In genomic region chr18:48705043-48705442, GRCh38 we compare ENCODE assay signal across 17 cellular contexts.
DNase-seq lines count a peak whose midpoint lies in the region; ATAC-seq, FAIRE-seq and TF ChIP-seq lines count a peak whose summit lies in the region.
"Had no signal": no experiment of that assay in that cellular context is flagged by ENCODE, and none has a peak within 500 bp of the region (broad histone marks: within the 10 kb centered on the region; RNA-seq: fewer than 3 reads in every experiment).

No MANE protein-coding gene starts in this region.

- H3K27me3 Mint-ChIP-seq in activated T-cell treated with anti-CD3 and anti-CD28 coated beads, Interleukin-2, amount 50 U/mL, for 4 hours (ENCODE audit: low read depth): no peaks in the 10 kb centered on the region
- H3K27me3 Mint-ChIP-seq in activated CD4-positive, alpha-beta memory T cell treated with anti-CD3 and anti-CD28 coated beads, Interleukin-2, amount 10 ng/mL, durations not matched to agents 7 days and 5 days: no peaks in the 10 kb centered on the region
- H3K27me3 Mint-ChIP-seq: CD4-positive, CD25-positive, alpha-beta regulatory T cell had no signal

- CTCF ChIA-PET in activated CD4-positive, alpha-beta memory T cell treated with anti-CD3 and anti-CD28 coated beads, Interleukin-2, amount 10 ng/mL, durations not matched to agents 7 days and 5 days (lab: Charles Lee): no interaction called here

- H3K27ac Mint-ChIP-seq in activated CD4-positive, alpha-beta memory T cell treated with anti-CD3 and anti-CD28 coated beads, Interleukin-2, amount 10 ng/mL, durations not matched to agents 7 days and 5 days: no peak overlapping the region
- H3K27ac Mint-ChIP-seq: CD4-positive, CD25-positive, alpha-beta regulatory T cell; CD8-positive, alpha-beta memory T cell had no signal

- TF ChIP-seq CTCF in bronchial epithelial cell (IDR thresholded peaks at IDR 0.05; ENCODE audit: insufficient read depth, low read length, severe bottlenecking) (no peak), fibroblast of the aortic adventitia (IDR thresholded peaks at IDR 0.05; ENCODE audit: insufficient read depth, low read length) (no peak)

- ATAC-seq in activated T-cell treated with anti-CD3 and anti-CD28 coated beads, Interleukin-2, amount 50 U/mL, for 4 hours: no peak
- ATAC-seq: GM12878 had no signal

- no peaks in the 10 kb centered on the region for H3K36me3 Mint-ChIP-seq in activated T-cell treated with anti-CD3 and anti-CD28 coated beads, Interleukin-2, amount 50 U/mL, for 4 hours (ENCODE audit: insufficient read depth)
- H3K36me3 Mint-ChIP-seq in activated CD4-positive, alpha-beta memory T cell treated with anti-CD3 and anti-CD28 coated beads, Interleukin-2, amount 10 ng/mL, durations not matched to agents 7 days and 5 days (ENCODE audit: low read depth): no peaks in the 10 kb centered on the region
- H3K36me3 Mint-ChIP-seq: CD4-positive, CD25-positive, alpha-beta regulatory T cell; CD8-positive, alpha-beta memory T cell had no signal

- no peak for DNase-seq in bronchial epithelial cell (ENCODE audit: low read depth)
- DNase-seq in fibroblast of the aortic adventitia (ENCODE audit: low read depth): peak; percentile 7
- DNase-seq in posterior vena cava (ENCODE audit: low spot score): peak; percentile 86
- no peak for DNase-seq in activated T-cell treated with anti-CD3 and anti-CD28 coated beads, Interleukin-2, amount 50 U/mL, for 4 hours
- no peak for DNase-seq in activated CD4-positive, alpha-beta memory T cell treated with anti-CD3 and anti-CD28 coated beads, Interleukin-2, amount 10 ng/mL, durations not matched to agents 7 days and 5 days
- DNase-seq in NCI-H2171 treated with DMSO at 0.1 percent for 48 hours (lab: John Stamatoyannopoulos, UW): no peak
- DNase-seq: BE2C; CD4-positive, CD25-positive, alpha-beta regulatory T cell; CD8-positive, alpha-beta memory T cell; COR-L47; DMS 273 treated with DMSO at 0.1 percent for 48 hours; DMS53; DND-41; EL had no signal

- peak; percentile 76 for FAIRE-seq in bronchial epithelial cell (lab: Jason Lieb, UNC)
- FAIRE-seq: GM12878, GM19239 had no signal

- intact Hi-C loops in posterior vena cava (cut with DNase I): no loop called here

- H3K4me3 ChIP-seq in bronchial epithelial cell (ENCODE audit: low read depth, low read length) (no peak overlapping the region), fibroblast of the aortic adventitia (ENCODE audit: low read depth, low read length) (no peak overlapping the region)
- H3K4me3 ChIP-seq: GM12878, HAP-1 had no signal

- no peaks in the 10 kb centered on the region for H3K27me3 ChIP-seq in bronchial epithelial cell (ENCODE audit: control insufficient read depth, insufficient read depth, low read length)
- H3K27me3 ChIP-seq: BE2C had no signal

- no peaks in the 10 kb centered on the region for H3K4me1 Mint-ChIP-seq in activated T-cell treated with anti-CD3 and anti-CD28 coated beads, Interleukin-2, amount 50 U/mL, for 4 hours (ENCODE audit: low read depth)
- peaks cover 46% of the 10 kb centered on the region for H3K4me1 Mint-ChIP-seq in activated CD4-positive, alpha-beta memory T cell treated with anti-CD3 and anti-CD28 coated beads, Interleukin-2, amount 10 ng/mL, durations not matched to agents 7 days and 5 days
- H3K4me1 Mint-ChIP-seq: CD8-positive, alpha-beta memory T cell had no signal

- peaks cover 2% of the 10 kb centered on the region for H3K36me3 ChIP-seq in bronchial epithelial cell (ENCODE audit: control insufficient read depth, insufficient read depth, low read length)
- H3K36me3 ChIP-seq: BE2C, HAP-1 had no signal

- POLR2A ChIA-PET in activated CD4-positive, alpha-beta memory T cell treated with anti-CD3 and anti-CD28 coated beads, Interleukin-2, amount 10 ng/mL, durations not matched to agents 7 days and 5 days (lab: Charles Lee): no interaction called here

- H3K9me3 Mint-ChIP-seq in activated T-cell treated with anti-CD3 and anti-CD28 coated beads, Interleukin-2, amount 50 U/mL, for 4 hours: no peaks in the 10 kb centered on the region
- no peaks in the 10 kb centered on the region for H3K9me3 Mint-ChIP-seq in activated CD4-positive, alpha-beta memory T cell treated with anti-CD3 and anti-CD28 coated beads, Interleukin-2, amount 10 ng/mL, durations not matched to agents 7 days and 5 days
- H3K9me3 Mint-ChIP-seq: CD4-positive, CD25-positive, alpha-beta regulatory T cell; CD8-positive, alpha-beta memory T cell had no signal

- no peak overlapping the region for H3K4me3 Mint-ChIP-seq in activated T-cell treated with anti-CD3 and anti-CD28 coated beads, Interleukin-2, amount 50 U/mL, for 4 hours
- H3K4me3 Mint-ChIP-seq in activated CD4-positive, alpha-beta memory T cell treated with anti-CD3 and anti-CD28 coated beads, Interleukin-2, amount 10 ng/mL, durations not matched to agents 7 days and 5 days: no peak overlapping the region
- H3K4me3 Mint-ChIP-seq: CD4-positive, CD25-positive, alpha-beta regulatory T cell; CD8-positive, alpha-beta memory T cell had no signal

Comparison
In these comparisons a context has a peak if more than half of its experiments do, and no peak if none do; other contexts are left out.
1. DNase-seq: peak in fibroblast of the aortic adventitia (single experiment) and posterior vena cava (single experiment); none in bronchial epithelial cell (single experiment), activated T-cell treated with anti-CD3 and anti-CD28 coated beads, Interleukin-2, amount 50 U/mL, for 4 hours (single experiment), activated CD4-positive, alpha-beta memory T cell treated with anti-CD3 and anti-CD28 coated beads, Interleukin-2, amount 10 ng/mL, durations not matched to agents 7 days and 5 days (single experiment) and NCI-H2171 treated with DMSO at 0.1 percent for 48 hours (single experiment).